19 cellular contexts compared by ENCODE assay signal in genomic region chr9:21996858-21997257, GRCh38. TPM values are rescaled to one million over a fixed set of nuclear protein-coding genes. Genes with fewer than 3 reads are reported as not detected.
A peak's percentile ranks its signal among the peaks of the same experiment; 100 is the strongest.
DNase-seq lines count a peak whose midpoint lies in the region; ATAC-seq and TF ChIP-seq lines count a peak whose summit lies in the region.
"Had no signal": no experiment of that assay in that cellular context is flagged by ENCODE, and none has a peak within 500 bp of the region (broad histone marks: within the 10 kb centered on the region; RNA-seq: fewer than 3 reads in every experiment).

No MANE protein-coding gene starts in this region.

- H3K9me3 ChIP-seq in CD8-positive, alpha-beta T cell (ENCODE audit: low read length), result no peaks in the 10 kb centered on the region
- H3K9me3 ChIP-seq: left ventricle myocardium inferior, neutrophil, SK-N-SH had no signal

- POLR2A ChIA-PET in CD8-positive, alpha-beta T cell (lab: Charles Lee), result no interaction called here

- intact Hi-C loops in CD8-positive, alpha-beta T cell (cut with DNase I, micrococcal nuclease), result loop anchor here (5.0 to 10.0 kb wide), 3 partner anchors 80 to 532 kb away; partner anchors contain the start of gene MTAP (in 1 of the 2)

- H3K36me3 ChIP-seq in ACC112 (ENCODE audit: insufficient read depth, low read length), result no peaks in the 10 kb centered on the region
- H3K36me3 ChIP-seq in CD8-positive, alpha-beta T cell (ENCODE audit: insufficient read depth, low read length), result no peaks in the 10 kb centered on the region
- H3K36me3 ChIP-seq: left ventricle myocardium inferior, neutrophil had no signal

- peaks cover 74% of the 10 kb centered on the region for H3K79me2 ChIP-seq in ACC112 (ENCODE audit: control insufficient read depth, insufficient read depth, low read length, unreplicated experiment)
- H3K79me2 ChIP-seq: hepatocyte had no signal

- no peak overlapping the region for H3K27ac Mint-ChIP-seq in CD8-positive, alpha-beta T cell
- H3K27ac Mint-ChIP-seq in chondrocyte (ENCODE audit: unreplicated experiment), result no peak overlapping the region

- no peak for DNase-seq in CD8-positive, alpha-beta T cell
- DNase-seq in NCI-H526 treated with DMSO at 0.1 percent for 48 hours (lab: John Stamatoyannopoulos, UW) (peak; percentile 59), chondrocyte (ENCODE audit: low spot score) (no peak), NCI-H1105 (lab: John Stamatoyannopoulos, UW) (no peak)
- DNase-seq in activated effector memory CD4-positive, alpha-beta T cell treated with Interleukin-2 at 50 U/mL for 16 hours, result no peak
- DNase-seq: activated CD4-positive, CD25-positive, alpha-beta regulatory T cell treated with anti-CD3 and anti-CD28 coated beads, Interleukin-2, amount 50 U/mL, for 72 hours; activated effector memory CD4-positive, alpha-beta T cell treated with anti-CD3 and anti-CD28 coated beads, Interleukin-2, amount 50 U/mL, for 16 hours; GDM1; left ventricle myocardium inferior; NCI-H2081 treated with DMSO at 0.1 percent for 48 hours; SK-N-SH had no signal

- peaks cover 32% of the 10 kb centered on the region for H3K4me1 ChIP-seq in ACC112 (ENCODE audit: control insufficient read depth, insufficient read depth, low read length, unreplicated experiment)
- peaks cover 10% of the 10 kb centered on the region for H3K4me1 ChIP-seq in CD8-positive, alpha-beta T cell (ENCODE audit: insufficient read depth, low read length)

- H3K4me1 Mint-ChIP-seq in CD8-positive, alpha-beta T cell (ENCODE audit: low read depth), result peaks cover 14% of the 10 kb centered on the region
- H3K4me1 Mint-ChIP-seq in chondrocyte (ENCODE audit: low read depth), result peaks cover 35% of the 10 kb centered on the region

- no peak overlapping the region for H3K27ac ChIP-seq in ACC112 (ENCODE audit: low read depth, low read length)
- H3K27ac ChIP-seq in CD8-positive, alpha-beta T cell (ENCODE audit: low read depth, low read length), result no peak overlapping the region
- H3K27ac ChIP-seq: C4-2B, hepatocyte, left ventricle myocardium inferior, neutrophil had no signal

- peak overlapping the region; percentile 96 for H3K4me3 Mint-ChIP-seq in CD8-positive, alpha-beta T cell
- H3K4me3 Mint-ChIP-seq in chondrocyte (ENCODE audit: unreplicated experiment), result peak overlapping the region; percentile 97

- H3K9me3 Mint-ChIP-seq in CD8-positive, alpha-beta T cell, result no peaks in the 10 kb centered on the region
- H3K9me3 Mint-ChIP-seq in chondrocyte (ENCODE audit: low read depth), result no peaks in the 10 kb centered on the region

- H2AFZ ChIP-seq in ACC112 (ENCODE audit: low read length, unreplicated experiment), result no peak overlapping the region
- H2AFZ ChIP-seq: hepatocyte had no signal

- H3K36me3 Mint-ChIP-seq in CD8-positive, alpha-beta T cell, result peaks cover 5% of the 10 kb centered on the region
- H3K36me3 Mint-ChIP-seq in chondrocyte (ENCODE audit: low read depth), result no peaks in the 10 kb centered on the region

- TF ChIP-seq CTCF in CD8-positive, alpha-beta T cell (IDR thresholded peaks at IDR 0.05), result no peak
- no peak for TF ChIP-seq CTCF in chondrocyte (IDR thresholded peaks at IDR 0.05)

- no peaks in the 10 kb centered on the region for H3K27me3 ChIP-seq in ACC112 (ENCODE audit: insufficient read depth, low read length)
- peaks cover 7% of the 10 kb centered on the region for H3K27me3 ChIP-seq in CD8-positive, alpha-beta T cell (ENCODE audit: insufficient read depth, low read length)

- ATAC-seq in CD8-positive, alpha-beta T cell, result no peak
- no peak for ATAC-seq in HG02623 (IDR thresholded peaks at IDR 0.05; ENCODE audit: unreplicated experiment)
- no peak for ATAC-seq in HG02852 (IDR thresholded peaks at IDR 0.05; ENCODE audit: unreplicated experiment)
- ATAC-seq: esophagus mucosa had no signal

- H3K27me3 Mint-ChIP-seq in CD8-positive, alpha-beta T cell (ENCODE audit: low read depth), result peaks cover 19% of the 10 kb centered on the region
- H3K27me3 Mint-ChIP-seq in chondrocyte (ENCODE audit: low read depth), result no peaks in the 10 kb centered on the region

- CTCF ChIA-PET in CD8-positive, alpha-beta T cell (lab: Charles Lee), result interaction anchor here (2.3 to 7.5 kb wide), 2 partner anchors 12 to 41 kb away, joined by 7 to 43 read pairs; partner anchors contain the start of gene CDKN2B

- peak overlapping the region; percentile 95 for H3K4me3 ChIP-seq in ACC112 (ENCODE audit: low read depth, low read length)
- H3K4me3 ChIP-seq in CD8-positive, alpha-beta T cell (ENCODE audit: low read depth, low read length), result no peak overlapping the region
- H3K4me3 ChIP-seq: hepatocyte, left ventricle myocardium inferior had no signal

RNA-seq across cellular contexts. Expression of gene CDKN2B-AS1, which starts 2.3 kb away (rescaled TPM):
- under 1 TPM in 1 of 2 experiments, not detected in 1; 0.71 TPM for total RNA-seq in CD8-positive, alpha-beta T cell
- total RNA-seq in chondrocyte, result 3.2 to 7.5 TPM (median 3.5 TPM) in 3 replicates
- total RNA-seq: cerebellum had no signal

RNA-seq across cellular contexts. Expression of gene CDKN2A, which starts 2.7 kb away (rescaled TPM):
- total RNA-seq in CD8-positive, alpha-beta T cell, result 1 to 10 TPM in 1 of 2 experiments, under 1 TPM in 1; 0.95 to 1.7 TPM
- total RNA-seq in chondrocyte, result 20.7 to 31.7 TPM (median 21.2 TPM) in 3 replicates
- total RNA-seq: cerebellum had no signal

RNA-seq across cellular contexts. Expression of gene CDKN2B, which starts 12.2 kb away (rescaled TPM):
- total RNA-seq in CD8-positive, alpha-beta T cell, result not detected
- 247 to 252 TPM (median 247 TPM) in 3 replicates for total RNA-seq in chondrocyte

Comparison
In these comparisons a context has a peak if more than half of its experiments do, and no peak if none do; other contexts are left out.
1. RNA of gene CDKN2B, which starts 12.2 kb away (total RNA-seq): 247 to 252 TPM in chondrocyte; not detected in CD8-positive, alpha-beta T cell; every median in the first group is over 100 times any median in the second.